19 cellular contexts compared by ENCODE assay signal in the genomic region with DNA sequence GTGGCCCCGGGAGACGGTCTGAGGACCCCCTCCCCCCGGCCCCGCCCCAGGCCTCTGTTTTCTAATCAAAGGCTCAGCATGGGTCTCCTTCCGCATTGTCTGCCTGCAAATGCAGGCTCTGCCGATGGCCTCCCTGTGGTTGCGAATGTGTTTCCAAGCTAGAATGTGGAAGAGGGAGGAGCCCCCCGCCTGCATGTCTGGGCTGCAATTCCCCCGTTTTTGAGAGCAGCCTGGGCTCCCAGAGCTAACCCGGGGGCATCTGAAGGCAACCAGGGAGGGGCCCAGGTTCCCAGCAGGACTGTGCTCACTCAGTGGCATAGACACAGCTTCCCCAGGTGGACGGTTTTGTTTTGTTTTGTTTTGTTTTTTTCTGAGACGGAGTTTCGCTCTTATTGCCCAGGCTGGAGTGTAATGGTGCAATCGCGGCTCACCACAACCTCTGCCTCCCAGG.
DNase-seq lines count a peak whose midpoint lies in the region; ATAC-seq lines count a peak whose summit lies in the region.
"Had no signal": no experiment of that assay in that cellular context is flagged by ENCODE, and none has a peak within 500 bp of the region (broad histone marks: within the 10 kb centered on the region; RNA-seq: fewer than 3 reads in every experiment).

No MANE protein-coding gene starts in this region.

- peak; percentile 86 for DNase-seq in ELF-1 (ENCODE audit: low read depth, low spot score)
- peak; percentile 8 for DNase-seq in NCI-H2107 (lab: John Stamatoyannopoulos, UW)
- DNase-seq in ecto neural progenitor cell (ENCODE audit: low spot score): peak; percentile 86
- peak; percentile 28 for DNase-seq in left kidney (ENCODE audit: low read depth, low spot score)
- DNase-seq in activated CD4-positive, CD25-positive, alpha-beta regulatory T cell treated with anti-CD3 and anti-CD28 coated beads, Interleukin-2, amount 50 U/mL, for 72 hours: no peak
- no peak for DNase-seq in cerebellar nuclear complex (lab: John Stamatoyannopoulos, UW)
- DNase-seq: activated CD4-positive, alpha-beta T cell treated with anti-CD3 and anti-CD28 coated beads, Interleukin-2, amount 10 ng/mL, durations not matched to agents 24 days and 14 days; activated gamma-delta T cell treated with Interleukin-2 at 50 U/mL for 16 hours; activated T-cell treated with anti-CD3 and anti-CD28 coated beads, Interleukin-2, amount 50 U/mL, for 4 hours; GF-D8; Karpas-422; mammary epithelial cell; MV-4-11; NCI-H82; stimulated activated CD4-positive, alpha-beta T cell treated with anti-CD3 and anti-CD28 coated beads, Interleukin-2, amount 100 ng/mL, for 48 hours; trophoblast cell had no signal

- ATAC-seq in GM21786 (IDR thresholded peaks at IDR 0.05; ENCODE audit: unreplicated experiment) (no peak), HG02642 (IDR thresholded peaks at IDR 0.05; ENCODE audit: poor library complexity, unreplicated experiment) (no peak)
- ATAC-seq: A549; activated T-cell treated with anti-CD3 and anti-CD28 coated beads, Interleukin-2, amount 50 U/mL, for 4 hours had no signal

Comparison
In these comparisons a context has a peak if more than half of its experiments do, and no peak if none do; other contexts are left out.
1. DNase-seq: peak in ELF-1 (single experiment), NCI-H2107 (single experiment), ecto neural progenitor cell (single experiment) and left kidney (single experiment); none in activated CD4-positive, CD25-positive, alpha-beta regulatory T cell treated with anti-CD3 and anti-CD28 coated beads, Interleukin-2, amount 50 U/mL, for 72 hours (single experiment) and cerebellar nuclear complex (0 of 2).